ENCODE assay signal across 9 cellular contexts in the genomic region with DNA sequence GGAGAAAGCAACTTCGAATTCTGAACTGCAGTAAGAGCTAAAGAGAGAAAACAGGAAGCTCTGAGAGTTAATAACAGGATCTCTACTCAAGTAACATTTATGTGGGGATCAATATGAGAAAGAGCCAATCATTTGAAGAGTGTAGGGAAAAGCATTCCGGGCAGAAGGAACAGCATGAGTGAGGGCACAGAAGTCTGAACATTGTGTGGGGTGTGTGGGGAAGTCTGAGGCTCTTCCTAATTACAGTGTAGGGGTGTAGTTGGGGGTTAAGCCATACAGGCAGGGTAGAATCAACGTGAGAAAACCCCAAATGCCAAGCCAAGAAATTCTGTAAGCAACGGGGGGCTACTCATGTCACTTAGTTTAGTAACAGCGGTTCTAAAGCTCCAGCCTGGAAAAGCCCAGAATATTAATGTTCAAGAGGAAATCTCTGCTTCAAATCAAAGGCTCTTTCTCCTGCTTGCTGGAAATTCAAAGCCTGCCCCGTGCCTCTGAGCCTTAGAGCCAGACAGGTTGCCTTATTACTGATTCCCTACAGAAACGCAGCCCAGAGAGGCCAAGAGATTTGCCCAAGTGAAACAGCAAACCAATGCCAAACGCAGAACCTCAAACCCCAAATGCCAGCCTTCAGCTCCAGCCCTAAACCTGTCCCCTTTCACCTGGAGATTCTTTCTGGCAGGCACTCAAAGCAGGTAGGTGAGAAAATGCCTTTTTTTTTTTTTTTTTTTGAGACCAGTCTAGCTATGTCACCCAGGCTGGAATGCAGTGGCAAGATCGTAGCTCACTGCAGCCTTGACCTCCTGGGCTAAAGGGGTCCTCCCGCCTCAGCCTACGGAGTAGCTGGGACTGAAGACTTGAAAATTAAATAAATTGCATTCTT. TPM values are rescaled to one million over a fixed set of nuclear protein-coding genes. Genes with fewer than 3 reads are reported as not detected.
DNase-seq lines count a peak whose midpoint lies in the region; ATAC-seq, FAIRE-seq and TF ChIP-seq lines count a peak whose summit lies in the region.
"Had no signal": no experiment of that assay in that cellular context is flagged by ENCODE, and none has a peak within 500 bp of the region (broad histone marks: within the 10 kb centered on the region; RNA-seq: fewer than 3 reads in every experiment).

No MANE protein-coding gene starts in this region.

- no peak for ATAC-seq in HCT116
- no peak for ATAC-seq in RWPE2 (ENCODE audit: low read depth)
- ATAC-seq in GM21515 (IDR thresholded peaks at IDR 0.05; ENCODE audit: unreplicated experiment) = no peak
- no peak for ATAC-seq in GM18868 (IDR thresholded peaks at IDR 0.05; ENCODE audit: unreplicated experiment)
- no peak for ATAC-seq in GM18861 (IDR thresholded peaks at IDR 0.05; ENCODE audit: unreplicated experiment)

- peak overlapping the region; percentile 69 for H3K9ac ChIP-seq in HCT116 (ENCODE audit: low read length)

- no peaks in the 10 kb centered on the region for H3K79me2 ChIP-seq in HCT116 (ENCODE audit: insufficient read depth, low read length)

- H3K4me3 ChIP-seq in HCT116 (replicated peaks in 1 of 2; ENCODE audit: low read depth in 1 of 2, low read length in 2 of 2) (peak overlapping the region; percentile 25 to 52), RWPE2 (ENCODE audit: severe bottlenecking) (no peak overlapping the region), esophagus squamous epithelium (peak overlapping the region in 3 of 4 donors; percentile 41 to 69 (median 51)), small intestine (ENCODE audit: low read depth in 1 of 2, low read length in 2 of 2) (peak overlapping the region in 1 of 2 donors; percentile 44)

- H3K36me3 ChIP-seq in HCT116 (ENCODE audit: control insufficient read depth in 1 of 2, insufficient read depth in 2 of 2, low read length in 2 of 2) (no peaks in the 10 kb centered on the region), RWPE2 (ENCODE audit: low read depth) (no peaks in the 10 kb centered on the region), esophagus squamous epithelium (no peaks in the 10 kb centered on the region), small intestine (ENCODE audit: control insufficient read depth in 2 of 2, insufficient read depth in 2 of 2, low read length in 2 of 2) (no peaks in the 10 kb centered on the region)

- no peak for FAIRE-seq in small intestine (lab: Jason Lieb, UNC)
- FAIRE-seq: H54 had no signal

- BruUV-seq in HCT116 (replicated peaks; lab: Mats Ljungman, UMichigan) = TSS peak; percentile 46

- peak overlapping the region; percentile 76 for H3K4me2 ChIP-seq in HCT116 (ENCODE audit: low read length)

- intact Hi-C loops in HCT116 (cut with micrococcal nuclease) = no loop called here
- intact Hi-C loops in esophagus squamous epithelium (cut with DNase I) = no loop called here

- TF ChIP-seq CTCF in HCT116 (IDR thresholded peaks at IDR 0.05 in 2 of 3, conservative IDR thresholded peaks at IDR 0.05 in 1 of 3; ENCODE audit: borderline replicate concordance in 1 of 3, insufficient read depth in 1 of 3, low read depth in 2 of 3, low read length in 2 of 3) (no peak), RWPE2 (IDR thresholded peaks at IDR 0.05; ENCODE audit: poor library complexity, severe bottlenecking) (no peak), esophagus squamous epithelium (IDR thresholded peaks at IDR 0.05) (no peak)

- DNase-seq in HCT116 (ENCODE audit: low read depth, low spot score) (no peak), RWPE2 (ENCODE audit: low spot score) (no peak), esophagus squamous epithelium (lab: John Stamatoyannopoulos, UW) (no peak), small intestine (no peak)
- DNase-seq in effector CD4-positive, alpha-beta T cell = no peak

- no peaks in the 10 kb centered on the region for H3K9me2 ChIP-seq in HCT116 (ENCODE audit: insufficient read depth)

- no peaks in the 10 kb centered on the region for H4K20me1 ChIP-seq in HCT116 (ENCODE audit: insufficient read depth)

- CTCF ChIA-PET in HCT116 (lab: Charles Lee) = interaction anchor here (1.1 kb wide), 1 partner anchor 19 kb away, joined by 3 read pairs; no protein-coding TSS in a partner anchor

- no peak overlapping the region for H2AFZ ChIP-seq in HCT116 (ENCODE audit: low read depth, low read length, poor library complexity, severe bottlenecking)

- RAD21 ChIA-PET in HCT116 (lab: Charles Lee; ENCODE audit: low non-redundant PET in 1 of 2, low total read pairs in 2 of 2, uncharacterized antibody in 2 of 2, unreplicated experiment in 2 of 2) = no interaction called here

- TF ChIP-seq RAD21 in HCT116 (IDR thresholded peaks at IDR 0.05; ENCODE audit: low read depth) = no peak

- H3K27ac ChIP-seq in HCT116 (ENCODE audit: low read depth, low read length) = peak overlapping the region; percentile 89
- H3K27ac ChIP-seq in RWPE2 (ENCODE audit: poor library complexity, severe bottlenecking) = peak overlapping the region; percentile 99
- peak overlapping the region; percentile 88 to 95 (median 92) for H3K27ac ChIP-seq in esophagus squamous epithelium
- H3K27ac ChIP-seq in small intestine (ENCODE audit: low read depth in 1 of 2, low read length in 1 of 2) = peak overlapping the region; percentile 52 to 95

- TF ChIP-seq POLR2A in HCT116 (IDR thresholded peaks at IDR 0.05; ENCODE audit: borderline replicate concordance, extremely low read depth, insufficient read depth, insufficient read length) = no peak
- no peak for TF ChIP-seq POLR2A in esophagus squamous epithelium (IDR thresholded peaks at IDR 0.05)

- H3K27me3 ChIP-seq in HCT116 (ENCODE audit: insufficient read depth, low read length) = no peaks in the 10 kb centered on the region
- no peaks in the 10 kb centered on the region for H3K27me3 ChIP-seq in RWPE2 (ENCODE audit: insufficient read depth, poor library complexity, severe bottlenecking)
- H3K27me3 ChIP-seq in esophagus squamous epithelium = no peaks in the 10 kb centered on the region
- H3K27me3 ChIP-seq in small intestine (ENCODE audit: control insufficient read depth in 2 of 2, insufficient read depth in 2 of 2, low read length in 2 of 2) = no peaks in the 10 kb centered on the region

- POLR2A ChIA-PET in HCT116 (lab: Charles Lee) = interaction anchor here (0.6 to 9.7 kb wide), 7 partner anchors 9 to 776 kb away, joined by 3 to 221 read pairs (median 86); a partner anchor contains a TSS

- WGBS in esophagus squamous epithelium, 2 donors = 55 to 56% methylated on average over 9 to 10 of the region's 11 CpGs
- WGBS in small intestine, 3 donors = 66 to 74% (median 66%) methylated on average over 11 of the region's 11 CpGs

- H3K9me3 ChIP-seq in HCT116 (ENCODE audit: control insufficient read depth in 1 of 2, insufficient read depth in 1 of 2, low read depth in 1 of 2, low read length in 2 of 2) (no peaks in the 10 kb centered on the region), RWPE2 (ENCODE audit: severe bottlenecking) (no peaks in the 10 kb centered on the region), esophagus squamous epithelium (no peaks in the 10 kb centered on the region), small intestine (ENCODE audit: control insufficient read depth, low read depth) (no peaks in the 10 kb centered on the region)

- H3K4me1 ChIP-seq in HCT116 (ENCODE audit: control insufficient read depth in 1 of 2, insufficient read depth in 2 of 2, low read length in 2 of 2) (peaks cover 70 to 83% of the 10 kb centered on the region in 2 experiments), RWPE2 (ENCODE audit: insufficient read depth, poor library complexity, severe bottlenecking) (peaks cover 60% of the 10 kb centered on the region), esophagus squamous epithelium (peaks cover 68 to 96% (median 82%) of the 10 kb centered on the region in 3 donors), small intestine (ENCODE audit: control insufficient read depth in 2 of 2, insufficient read depth in 1 of 2, low read depth in 1 of 2, low read length in 1 of 2) (peaks cover 11 to 20% of the 10 kb centered on the region in 2 donors)

TF ChIP-seq in HCT116, 20 proteins besides CTCF, POLR2A, EP300 and RAD21 (continues in another document):
- peak; percentile 39 for TF ChIP-seq POLR2AphosphoS5 (IDR thresholded peaks at IDR 0.05; ENCODE audit: low read depth, low read length)
- TF ChIP-seq SIN3A (IDR thresholded peaks at IDR 0.05; ENCODE audit: low read depth) = no peak
- TF ChIP-seq ZFX (IDR thresholded peaks at IDR 0.05) = no peak
- TF ChIP-seq, protein P1, sequence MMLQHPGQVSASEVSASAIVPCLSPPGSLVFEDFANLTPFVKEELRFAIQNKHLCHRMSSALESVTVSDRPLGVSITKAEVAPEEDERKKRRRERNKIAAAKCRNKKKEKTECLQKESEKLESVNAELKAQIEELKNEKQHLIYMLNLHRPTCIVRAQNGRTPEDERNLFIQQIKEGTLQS (IDR thresholded peaks at IDR 0.05) = no peak
- no peak for TF ChIP-seq ELF1 (IDR thresholded peaks at IDR 0.05; ENCODE audit: borderline replicate concordance, low read depth)

RNA-seq across cellular contexts. Expression of a gene that starts 36.1 kb away (rescaled TPM):
- 25.8 TPM for total RNA-seq in HCT116 (2021; ENCODE audit: unreplicated experiment)
- 19.8 and 23.4 TPM in 2 replicates for polyA plus RNA-seq in HCT116 (2012)
- total RNA-seq in esophagus squamous epithelium = 10 to 100 TPM; 22.7 to 34.0 (median 23.8) TPM
- 10 to 100 TPM; 17.0 to 27.3 (median 18.6) TPM for polyA plus RNA-seq in small intestine

RNA-seq across cellular contexts. Expression of a gene that starts 44.9 kb away (rescaled TPM):
- 462 TPM for total RNA-seq in HCT116 (2021; ENCODE audit: unreplicated experiment)
- polyA plus RNA-seq in HCT116 (2012) = 1,030 and 1,103 TPM in 2 replicates
- 100 to 1,000 TPM in 3 of 4 donors, 10 to 100 TPM in 1; 49.4 to 384 (median 138) TPM for total RNA-seq in esophagus squamous epithelium
- polyA plus RNA-seq in small intestine = 100 to 1,000 TPM in 1 of 3 donors, 10 to 100 TPM in 2; 34.4 to 330 (median 36.5) TPM
